16 cellular contexts compared by ENCODE assay signal in the genomic region with DNA sequence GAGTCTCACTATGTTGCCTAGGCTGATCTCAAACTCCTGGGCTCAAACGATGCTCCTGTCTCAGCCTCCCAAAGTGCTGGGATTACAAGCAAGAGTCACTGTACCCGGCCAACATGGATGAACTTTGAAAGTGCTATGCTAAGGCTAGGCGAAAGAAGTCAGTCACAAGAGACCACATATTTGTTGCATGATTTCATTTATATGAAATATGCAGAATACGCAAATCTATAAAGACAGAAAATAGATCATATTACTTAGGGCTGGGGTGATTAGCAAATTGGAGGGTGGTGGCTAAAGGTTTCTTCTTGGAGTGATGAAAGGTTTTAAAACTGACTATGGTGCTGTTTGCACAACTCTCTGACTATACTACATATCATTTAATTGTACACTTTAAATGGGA. TPM values are rescaled to one million over a fixed set of nuclear protein-coding genes. Genes with fewer than 3 reads are reported as not detected.
A peak's percentile ranks its signal among the peaks of the same experiment; 100 is the strongest.
DNase-seq lines count a peak whose midpoint lies in the region; ATAC-seq, FAIRE-seq and TF ChIP-seq lines count a peak whose summit lies in the region.
"Had no signal": no experiment of that assay in that cellular context is flagged by ENCODE, and none has a peak within 500 bp of the region (broad histone marks: within the 10 kb centered on the region; RNA-seq: fewer than 3 reads in every experiment).

No MANE protein-coding gene starts in this region.

- DNase-seq in AG09309 (ENCODE audit: low read depth) (peak; percentile 13), Caco-2 (no peak), iris pigment epithelial cell (ENCODE audit: low read depth) (peak; percentile 77), pancreas (no peak)
- DNase-seq: activated CD4-positive, alpha-beta T cell treated with anti-CD3 and anti-CD28 coated beads for 1 hour; C1 segment of cervical spinal cord; heart left ventricle; NCI-H187 treated with DMSO at 0.1 percent for 48 hours; NCI-H510A treated with DMSO at 0.1 percent for 48 hours; retina had no signal

- H3K4me1 ChIP-seq in Caco-2 = peaks cover 12% of the 10 kb centered on the region
- peaks cover 0 to 14% (median 3%) of the 10 kb centered on the region in 3 donors for H3K4me1 ChIP-seq in pancreas

- no peak overlapping the region for H3K27ac ChIP-seq in pancreas

- POLR2A ChIA-PET in Caco-2 (lab: Charles Lee) = no interaction called here

- H3K36me3 Mint-ChIP-seq in Caco-2 (ENCODE audit: insufficient read depth, unreplicated experiment) = peaks cover 20% of the 10 kb centered on the region
- H3K36me3 Mint-ChIP-seq in activated T-helper 17 cell treated with anti-CD3 and anti-CD28 coated beads, Interleukin-2, amount 50 U/mL, for 72 hours (ENCODE audit: low read depth) = peaks cover 26% of the 10 kb centered on the region

- CTCF ChIA-PET in Caco-2 (lab: Charles Lee) = interaction anchor here (1.7 to 1.8 kb wide), 2 partner anchors 17 to 71 kb away, joined by 5 to 15 read pairs; no protein-coding TSS in a partner anchor

- H3K36me3 ChIP-seq in Caco-2 (ENCODE audit: control insufficient read depth, insufficient read depth, low read length) (no peaks in the 10 kb centered on the region), pancreas (no peaks in the 10 kb centered on the region)

- intact Hi-C loops in Caco-2 (cut with micrococcal nuclease; ENCODE audit: unreplicated experiment) (no loop called here), pancreas (cut with DNase I) (no loop called here)

- TF ChIP-seq CTCF in AG09309 (IDR thresholded peaks at IDR 0.05; ENCODE audit: control insufficient read depth, insufficient read depth, low read depth, low read length, missing control alignments) (no peak), Caco-2 (IDR thresholded peaks at IDR 0.05; ENCODE audit: insufficient read depth in 1 of 2, low read depth in 1 of 2, low read length in 1 of 2, severe bottlenecking in 1 of 2, unreplicated experiment in 1 of 2) (no peak), pancreas (IDR thresholded peaks at IDR 0.05) (no peak)

- peaks cover 7% of the 10 kb centered on the region for H3K4me1 Mint-ChIP-seq in Caco-2 (ENCODE audit: low read depth, unreplicated experiment)
- H3K4me1 Mint-ChIP-seq in activated T-helper 17 cell treated with anti-CD3 and anti-CD28 coated beads, Interleukin-2, amount 50 U/mL, for 72 hours = peaks cover 25% of the 10 kb centered on the region

- H3K4me3 ChIP-seq in AG09309 (ENCODE audit: control insufficient read depth, low read depth, low read length) = no peak overlapping the region
- H3K4me3 ChIP-seq in Caco-2 (ENCODE audit: low read depth, low read length) = no peak overlapping the region
- H3K4me3 ChIP-seq in pancreas = no peak overlapping the region

- H3K27me3 Mint-ChIP-seq in Caco-2 (ENCODE audit: insufficient read depth, unreplicated experiment) = no peaks in the 10 kb centered on the region
- no peaks in the 10 kb centered on the region for H3K27me3 Mint-ChIP-seq in activated T-helper 17 cell treated with anti-CD3 and anti-CD28 coated beads, Interleukin-2, amount 50 U/mL, for 72 hours

- no peaks in the 10 kb centered on the region for H3K27me3 ChIP-seq in Caco-2 (replicated peaks; ENCODE audit: control insufficient read depth, insufficient read depth, low read length)
- H3K27me3 ChIP-seq in pancreas = no peaks in the 10 kb centered on the region
- H3K27me3 ChIP-seq: heart left ventricle, tibial nerve had no signal

- H3K9me3 Mint-ChIP-seq in Caco-2 (ENCODE audit: unreplicated experiment) = no peaks in the 10 kb centered on the region
- no peaks in the 10 kb centered on the region for H3K9me3 Mint-ChIP-seq in activated T-helper 17 cell treated with anti-CD3 and anti-CD28 coated beads, Interleukin-2, amount 50 U/mL, for 72 hours

- H3K27ac Mint-ChIP-seq in Caco-2 (ENCODE audit: unreplicated experiment) = no peak overlapping the region
- H3K27ac Mint-ChIP-seq in activated T-helper 17 cell treated with anti-CD3 and anti-CD28 coated beads, Interleukin-2, amount 50 U/mL, for 72 hours = no peak overlapping the region

- H3K4me3 Mint-ChIP-seq in Caco-2 (ENCODE audit: unreplicated experiment) = peak overlapping the region; percentile 8
- peak overlapping the region; percentile 87 for H3K4me3 Mint-ChIP-seq in activated T-helper 17 cell treated with anti-CD3 and anti-CD28 coated beads, Interleukin-2, amount 50 U/mL, for 72 hours

- H3K9me3 ChIP-seq in Caco-2 (no peaks in the 10 kb centered on the region), pancreas (no peaks in the 10 kb centered on the region)
- H3K9me3 ChIP-seq: heart left ventricle, tibial nerve had no signal

- BruUV-seq in Caco-2 (replicated peaks; lab: Mats Ljungman, UMichigan) = no TSS peak

- no peak for FAIRE-seq in pancreas (lab: Jason Lieb, UNC)

- WGBS in pancreas, 2 donors = 47 to 62% methylated on average over 4 of the region's 4 CpGs

- ATAC-seq in activated T-helper 17 cell treated with anti-CD3 and anti-CD28 coated beads, Interleukin-2, amount 50 U/mL, for 72 hours (replicated peaks) = no peak
- ATAC-seq in HG03097 (IDR thresholded peaks at IDR 0.05; ENCODE audit: low FRiP score, unreplicated experiment) = no peak
- ATAC-seq in GM19467 (IDR thresholded peaks at IDR 0.05; ENCODE audit: unreplicated experiment) = no peak
- no peak for ATAC-seq in pancreas
- no peak for ATAC-seq in GM19397 (IDR thresholded peaks at IDR 0.05; ENCODE audit: unreplicated experiment)
- ATAC-seq: heart left ventricle had no signal

RNA-seq across cellular contexts. Expression of gene FLYWCH1, which starts 1.3 kb away (rescaled TPM):
- 23.3 and 27.9 TPM in 2 replicates for total RNA-seq in Caco-2 (2022)
- 10 to 100 TPM; 52.4 to 61.1 TPM for total RNA-seq in activated T-helper 17 cell treated with anti-CD3 and anti-CD28 coated beads, Interleukin-2, amount 50 U/mL, for 72 hours
- total RNA-seq in pancreas = 10 to 100 TPM; 11.5 to 18.6 (median 14.9) TPM
- 10 to 100 TPM; 31.5 to 40.4 TPM for polyA plus RNA-seq in pancreas

RNA-seq across cellular contexts. Expression of gene FLYWCH2, which starts 27.4 kb away (rescaled TPM):
- total RNA-seq in Caco-2 (2022) (26.0 and 28.7 TPM in 2 replicates), pancreas (10 to 100 TPM in 1 of 6 donors, 1 to 10 TPM in 5; 5.8 to 10.1 (median 7.7) TPM)
- total RNA-seq in activated T-helper 17 cell treated with anti-CD3 and anti-CD28 coated beads, Interleukin-2, amount 50 U/mL, for 72 hours = 10 to 100 TPM; 13.5 to 14.6 TPM
- polyA plus RNA-seq in pancreas = 10 to 100 TPM; 18.2 to 26.1 TPM

RNA-seq across cellular contexts. Expression of gene PRSS22, which starts 52.5 kb away (rescaled TPM):
- total RNA-seq in Caco-2 (2022) (131 TPM in 2 replicates), pancreas (10 to 100 TPM in 3 of 6 donors, 1 to 10 TPM in 3; 8.4 to 28.5 (median 13.1) TPM)
- total RNA-seq in activated T-helper 17 cell treated with anti-CD3 and anti-CD28 coated beads, Interleukin-2, amount 50 U/mL, for 72 hours = 1 to 10 TPM in 1 of 2 donors, not detected in 1; 1.9 TPM
- 10 to 100 TPM; 48.7 to 59.5 TPM for polyA plus RNA-seq in pancreas
- total RNA-seq: heart left ventricle; T-helper 1 cell treated with Interleukin-12 subunit alpha and Interleukin-12 subunit beta and Interleukin-4 antibody, amounts not matched to agents 30 ng/mL and 1 ng/mL, for 36 hours; tibial nerve had no signal
- polyA plus RNA-seq: heart left ventricle had no signal

RNA-seq across cellular contexts. Expression of gene KREMEN2, which starts 53.6 kb away (rescaled TPM):
- total RNA-seq in Caco-2 (2022) (1.9 and 2.2 TPM in 2 replicates), pancreas (under 1 TPM in 3 of 6 donors, not detected in 3; 0.09 to 0.32 (median 0.16) TPM)
- total RNA-seq in activated T-helper 17 cell treated with anti-CD3 and anti-CD28 coated beads, Interleukin-2, amount 50 U/mL, for 72 hours = not detected
- polyA plus RNA-seq in pancreas = under 1 TPM; 0.07 to 0.27 TPM
- total RNA-seq: T-helper 1 cell treated with Interleukin-12 subunit alpha and Interleukin-12 subunit beta and Interleukin-4 antibody, amounts not matched to agents 30 ng/mL and 1 ng/mL, for 36 hours; tibial nerve had no signal
- polyA plus RNA-seq: heart left ventricle had no signal

RNA-seq across cellular contexts. Expression of gene PAQR4, which starts 58.7 kb away (rescaled TPM):
- total RNA-seq in Caco-2 (2022) (12.0 and 13.4 TPM in 2 replicates), pancreas (1 to 10 TPM; 5.3 to 9.1 (median 6.3) TPM)
- total RNA-seq in activated T-helper 17 cell treated with anti-CD3 and anti-CD28 coated beads, Interleukin-2, amount 50 U/mL, for 72 hours = 10 to 100 TPM; 24.4 to 41.4 TPM
- 10 to 100 TPM in 1 of 2 donors, 1 to 10 TPM in 1; 6.6 to 12.5 TPM for polyA plus RNA-seq in pancreas

Comparison
In these comparisons a context has a peak if more than half of its experiments do, and no peak if none do; other contexts are left out.
1. DNase-seq: peak in AG09309 (single experiment) and iris pigment epithelial cell (single experiment); none in Caco-2 (0 of 2) and pancreas (0 of 6).